ENCODE assay signal across 15 cellular contexts in genomic region chr18:27954226-27954625, GRCh38.
A peak's percentile ranks its signal among the peaks of the same experiment; 100 is the strongest.
DNase-seq lines count a peak whose midpoint lies in the region; ATAC-seq and TF ChIP-seq lines count a peak whose summit lies in the region.
"Had no signal": no experiment of that assay in that cellular context is flagged by ENCODE, and none has a peak within 500 bp of the region (broad histone marks: within the 10 kb centered on the region; RNA-seq: fewer than 3 reads in every experiment).

No MANE protein-coding gene starts in this region.

- peak overlapping the region; percentile 40; the same call in 1 of the 2 replicates for H3K14ac ChIP-seq in IMR-90 (replicated peaks; ENCODE audit: low read depth, low read length)

- no peak overlapping the region for H2AK9ac ChIP-seq in IMR-90 (replicated peaks; ENCODE audit: low read depth, low read length, poor library complexity)

- in situ Hi-C loops in IMR-90 (cut with MboI; ENCODE audit: low sequenced_read_pairs): no loop called here
- in situ Hi-C loops in astrocyte of the spinal cord (cut with HindIII; ENCODE audit: low sequenced_read_pairs): no loop called here

- peaks cover 3% of the 10 kb centered on the region for H3K4me1 ChIP-seq in IMR-90 (ENCODE audit: control insufficient read depth, insufficient read depth, low read length)
- H3K4me1 ChIP-seq: A549 had no signal

- BruUV-seq in IMR-90 (replicated peaks; lab: Mats Ljungman, UMichigan): no TSS peak

- H4K91ac ChIP-seq in IMR-90 (ENCODE audit: insufficient read depth, low read depth, low read length): no peak overlapping the region

- TF ChIP-seq CTCF in IMR-90 (conservative IDR thresholded peaks at IDR 0.05; ENCODE audit: low read depth, low read length): no peak
- TF ChIP-seq CTCF in astrocyte of the spinal cord (IDR thresholded peaks at IDR 0.05; ENCODE audit: low read depth, low read length): no peak
- no peak for TF ChIP-seq CTCF in GM10266 (IDR thresholded peaks at IDR 0.05; ENCODE audit: control insufficient read depth, insufficient read depth, low read depth, missing control alignments)

- peak; percentile 35 for DNase-seq in AG08396 (ENCODE audit: low spot score)
- peak; percentile 89 for DNase-seq in IMR-90
- peak; percentile 80 for DNase-seq in astrocyte of the spinal cord (ENCODE audit: low read depth, low spot score)
- DNase-seq in islet precursor cell: peak; percentile 66
- no peak for DNase-seq in GM10266 (ENCODE audit: extremely low spot score)
- no peak for DNase-seq in activated naive CD4-positive, alpha-beta T cell treated with Interleukin-2 at 50 U/mL for 16 hours
- no peak for DNase-seq in Right ventricle myocardium superior
- DNase-seq: activated CD4-positive, alpha-beta T cell treated with anti-CD3 and anti-CD28 coated beads, Interleukin-2, amount 50 U/mL, for 1 hour; erythroblast; midbrain; posterior cingulate gyrus had no signal

- peaks cover 3% of the 10 kb centered on the region; the same call in 1 of the 2 replicates for H3K36me3 ChIP-seq in IMR-90 (ENCODE audit: control insufficient read depth, insufficient read depth, low read length)

- H3K4me3 ChIP-seq in IMR-90 (ENCODE audit: insufficient read depth, low read depth, low read length) (no peak overlapping the region), astrocyte of the spinal cord (ENCODE audit: low read depth, low read length) (no peak overlapping the region)
- H3K4me3 ChIP-seq: A549 had no signal

- no peaks in the 10 kb centered on the region for H3K9me3 ChIP-seq in IMR-90 (ENCODE audit: control insufficient read depth, insufficient read depth, low read length)
- H3K9me3 ChIP-seq: A549 had no signal

- H2BK15ac ChIP-seq in IMR-90 (ENCODE audit: low read depth, low read length): no peak overlapping the region

- H3K23ac ChIP-seq in IMR-90 (ENCODE audit: low read depth, low read length): no peak overlapping the region

- no peaks in the 10 kb centered on the region for H3K27me3 ChIP-seq in IMR-90 (ENCODE audit: control insufficient read depth, insufficient read depth, low read length)

- 0 out of 2 replicates have a peak, but pooled peaks have one; percentile 9 for TF ChIP-seq RAD21 in IMR-90 (IDR thresholded peaks at IDR 0.05; ENCODE audit: low read length)

- no peak overlapping the region for H3K9ac ChIP-seq in IMR-90 (ENCODE audit: low read depth, low read length)

- WGBS in IMR-90 (ENCODE audit: extremely low coverage in 2 of 2, insufficient read length in 1 of 2), 2 experiments: no CpG with 5 or more reads among the region's 3 CpGs

- H4K8ac ChIP-seq in IMR-90 (ENCODE audit: low read depth in 2 of 2, low read length in 2 of 2): no peak overlapping the region

- no peaks in the 10 kb centered on the region for H4K20me1 ChIP-seq in IMR-90 (ENCODE audit: insufficient read depth, low read length)

- ATAC-seq in IMR-90 (ENCODE audit: low read depth) (peak; percentile 95), GM18502 (IDR thresholded peaks at IDR 0.05; ENCODE audit: poor library complexity, unreplicated experiment) (no peak), Right ventricle myocardium superior (ENCODE audit: poor library complexity) (no peak)
- ATAC-seq: A549; activated T-helper 17 cell treated with anti-CD3 and anti-CD28 coated beads, Interleukin-2, amount 50 U/mL, for 72 hours; Panc1 had no signal

- H3K56ac ChIP-seq in IMR-90 (ENCODE audit: extremely low read depth, insufficient read depth, low read length): no peak overlapping the region

- dilution Hi-C loops in IMR-90 (cut with HindIII; ENCODE audit: low sequenced_read_pairs, unreplicated experiment): no loop called here

- no peaks in the 10 kb centered on the region for H3K9me1 ChIP-seq in IMR-90 (ENCODE audit: insufficient read depth, low read length)

- H3K27ac ChIP-seq in IMR-90 (ENCODE audit: insufficient read depth, low read length): no peak overlapping the region
- H3K27ac ChIP-seq: A549 had no signal

- peaks cover 4% of the 10 kb centered on the region in 2 experiments; a peak in 2 of 4 replicates for H3K79me1 ChIP-seq in IMR-90 (ENCODE audit: low read depth in 1 of 2, low read length in 2 of 2)

- no peak overlapping the region for H3K18ac ChIP-seq in IMR-90 (ENCODE audit: low read depth, low read length)

- CTCF ChIA-PET in IMR-90 (lab: Yijun Ruan, JAX): no interaction called here

- no peak overlapping the region for H2AK5ac ChIP-seq in IMR-90 (ENCODE audit: low read depth, low read length)

- no peak for TF ChIP-seq POLR2A in IMR-90 (IDR thresholded peaks at IDR 0.05; ENCODE audit: low read depth, low read length)

- POLR2A ChIA-PET in IMR-90 (lab: Charles Lee; ENCODE audit: unreplicated experiment): no interaction called here

- no peak overlapping the region for H2BK20ac ChIP-seq in IMR-90 (ENCODE audit: low read depth, low read length)

- no peak overlapping the region for H2AFZ ChIP-seq in IMR-90 (replicated peaks; ENCODE audit: low read length, poor library complexity)

- H2BK120ac ChIP-seq in IMR-90 (ENCODE audit: low read depth, low read length): no peak overlapping the region

- no peak overlapping the region for H4K5ac ChIP-seq in IMR-90 (ENCODE audit: low read depth, low read length)

- intact Hi-C loops in IMR-90 (cut with micrococcal nuclease) (loop anchor here (10.0 kb wide), 1 partner anchor 221 kb away; the partner anchor contains the start of gene CDH2), Right ventricle myocardium superior (cut with DNase I) (no loop called here)

- H3K4me2 ChIP-seq in IMR-90 (ENCODE audit: low read depth, low read length): peak overlapping the region; percentile 27; the same call in 1 of the 2 replicates
- H3K4me2 ChIP-seq: A549 had no signal

- H2BK5ac ChIP-seq in IMR-90 (ENCODE audit: low read depth, low read length, poor library complexity, severe bottlenecking): peak overlapping the region; percentile 8

- H3K4ac ChIP-seq in IMR-90 (ENCODE audit: low read depth, low read length): no peak overlapping the region

TF ChIP-seq in IMR-90, 13 proteins besides CTCF, POLR2A, EP300 and RAD21:
- TF ChIP-seq USF2 (IDR thresholded peaks at IDR 0.05; ENCODE audit: low read depth, low read length) (no peak), CEBPB (IDR thresholded peaks at IDR 0.05; ENCODE audit: low read depth, low read length) (peak; percentile 34; the same call in 1 of the 2 replicates), CHD1 (IDR thresholded peaks at IDR 0.05; ENCODE audit: low read depth, low read length) (no peak), FOS (IDR thresholded peaks at IDR 0.05; ENCODE audit: low read depth, low read length) (peak; percentile 39), BHLHE40 (IDR thresholded peaks at IDR 0.05; ENCODE audit: low read depth, low read length) (peak; percentile 24; the same call in 1 of the 2 replicates)
TF ChIP-seq in IMR-90: peak in this region for 3.

Comparison
In these comparisons a context has a peak if more than half of its experiments do, and no peak if none do; other contexts are left out.
1. DNase-seq: peak in AG08396 (single experiment), IMR-90 (single experiment), astrocyte of the spinal cord (single experiment) and islet precursor cell (single experiment); none in GM10266 (single experiment), activated naive CD4-positive, alpha-beta T cell treated with Interleukin-2 at 50 U/mL for 16 hours (single experiment) and Right ventricle myocardium superior (single experiment).